ENCODE assay signal across 8 cellular contexts in genomic region chr1:149917590-149918144, GRCh38. TPM values are rescaled to one million over a fixed set of nuclear protein-coding genes. Genes with fewer than 3 reads are reported as not detected.
DNase-seq lines count a peak whose midpoint lies in the region; ATAC-seq and TF ChIP-seq lines count a peak whose summit lies in the region.

Gene SV2A (minus strand): TSS chr1:149917844. CDS start chr1:149913840, 4,004 bp downstream.

- H3K9me3 ChIP-seq in HEK293 (ENCODE audit: control insufficient read depth, insufficient read depth, low read depth, low read length): no peaks in the 10 kb centered on the region
- H3K9me3 ChIP-seq in Panc1 (ENCODE audit: control insufficient read depth, insufficient read depth, low read depth, low read length): no peaks in the 10 kb centered on the region
- H3K9me3 ChIP-seq in left ventricle myocardium inferior (replicated peaks): no peaks in the 10 kb centered on the region
- no peaks in the 10 kb centered on the region for H3K9me3 ChIP-seq in psoas muscle

- peaks cover 12% of the 10 kb centered on the region for H3K36me3 Mint-ChIP-seq in activated naive CD8-positive, alpha-beta T cell treated with anti-CD3 and anti-CD28 coated beads for 36 hours

- CTCF ChIA-PET in AG04449 (lab: Yijun Ruan, JAX) (no interaction called here), HEK293 (lab: Yijun Ruan, JAX) (no interaction called here), Panc1 (lab: Charles Lee) (no interaction called here)

- H3K36me3 ChIP-seq in HEK293 (ENCODE audit: control insufficient read depth in 2 of 2, insufficient read depth in 1 of 2, low read length in 2 of 2) (peaks cover 6 to 31% of the 10 kb centered on the region in 2 experiments; a peak in 2 of 3 replicates), Panc1 (ENCODE audit: control insufficient read depth, insufficient read depth, low read length) (no peaks in the 10 kb centered on the region), left ventricle myocardium inferior (peaks cover 13% of the 10 kb centered on the region), psoas muscle (ENCODE audit: insufficient read depth in 1 of 2, low read depth in 1 of 2) (peaks cover 0 to 13% of the 10 kb centered on the region in 2 donors)

- peaks cover 30% of the 10 kb centered on the region for H3K4me1 Mint-ChIP-seq in activated naive CD8-positive, alpha-beta T cell treated with anti-CD3 and anti-CD28 coated beads for 36 hours

- H3K27me3 ChIP-seq in Panc1 (ENCODE audit: control insufficient read depth, insufficient read depth, low read length) (no peaks in the 10 kb centered on the region), left ventricle myocardium inferior (ENCODE audit: low read depth) (peaks cover 23% of the 10 kb centered on the region), psoas muscle (ENCODE audit: insufficient read depth in 3 of 3, low read length in 2 of 3) (peaks cover 0 to 7% (median 0%) of the 10 kb centered on the region in 3 donors)

- H3K4me1 ChIP-seq in HEK293 (ENCODE audit: control insufficient read depth, insufficient read depth, low read length) (0 out of 2 replicates have a peak, but pooled peaks cover 3% of the 10 kb centered on the region), Panc1 (ENCODE audit: control insufficient read depth, insufficient read depth, low read length) (peaks cover 4% of the 10 kb centered on the region; the same call in 1 of the 2 replicates), left ventricle myocardium inferior (peaks cover 10% of the 10 kb centered on the region), psoas muscle (no peaks in the 10 kb centered on the region)

- H3K4me3 ChIP-seq in AG04449 (ENCODE audit: low read depth, low read length) (peak within 1 kb of the TSS; percentile 83), HEK293 (ENCODE audit: low read depth, low read length) (peak within 1 kb of the TSS; percentile 84), Panc1 (ENCODE audit: low read depth in 2 of 2, low read length in 2 of 2) (peak within 1 kb of the TSS; percentile 41 to 42), left ventricle myocardium inferior (peak within 1 kb of the TSS; percentile 59), psoas muscle (peak within 1 kb of the TSS; percentile 51)

- H3K27ac Mint-ChIP-seq in activated naive CD8-positive, alpha-beta T cell treated with anti-CD3 and anti-CD28 coated beads for 36 hours: peak within 1 kb of the TSS; percentile 51

- no peak for ATAC-seq in Panc1
- peak in 1 of 4 donors; percentile 28 for ATAC-seq in psoas muscle
- no peak for ATAC-seq in HG03571 (IDR thresholded peaks at IDR 0.05; ENCODE audit: unreplicated experiment)
- ATAC-seq in HG03175 (IDR thresholded peaks at IDR 0.05; ENCODE audit: unreplicated experiment): no peak

- H3K4me3 Mint-ChIP-seq in activated naive CD8-positive, alpha-beta T cell treated with anti-CD3 and anti-CD28 coated beads for 36 hours: peak within 1 kb of the TSS; percentile 88

- POLR2A ChIA-PET in AG04449 (lab: Yijun Ruan, JAX) (no interaction called here), HEK293 (lab: Yijun Ruan, JAX) (interaction anchor here (0.7 to 1.9 kb wide), 2 partner anchors 31 to 232 kb away, joined by 3 to 12 read pairs; partner anchors contain the start of gene PLEKHO1), Panc1 (lab: Charles Lee) (no interaction called here)

- 2 to 3% (median 2%) methylated on average over 14 to 24 of the region's 24 CpGs for WGBS in psoas muscle, 3 donors

- intact Hi-C loops in Panc1 (cut with micrococcal nuclease; ENCODE audit: unreplicated experiment) (no loop called here), left ventricle myocardium inferior (cut with micrococcal nuclease) (no loop called here), psoas muscle (cut with DNase I) (no loop called here)

- no TSS peak for BruUV-seq in Panc1 (replicated peaks; lab: Mats Ljungman, UMichigan)

- H3K27me3 Mint-ChIP-seq in activated naive CD8-positive, alpha-beta T cell treated with anti-CD3 and anti-CD28 coated beads for 36 hours: no peaks in the 10 kb centered on the region

- no peak for TF ChIP-seq CTCF in AG04449 (IDR thresholded peaks at IDR 0.05; ENCODE audit: insufficient read depth, low read length, missing control alignments)
- TF ChIP-seq CTCF in HEK293 (tag by site-specific recombination; IDR thresholded peaks at IDR 0.05): no peak
- TF ChIP-seq CTCF in Panc1 (IDR thresholded peaks at IDR 0.05): no peak
- TF ChIP-seq CTCF in left ventricle myocardium inferior (IDR thresholded peaks at IDR 0.05; ENCODE audit: borderline replicate concordance): no peak
- TF ChIP-seq CTCF in psoas muscle (IDR thresholded peaks at IDR 0.05): no peak

- no peak for DNase-seq in AG04449 (ENCODE audit: low read depth, low spot score)
- no peak for DNase-seq in Panc1 (ENCODE audit: low read depth, low spot score)
- DNase-seq in activated naive CD8-positive, alpha-beta T cell treated with anti-CD3 and anti-CD28 coated beads for 36 hours: peak; percentile 47
- no peak for DNase-seq in left ventricle myocardium inferior
- DNase-seq in psoas muscle: peak in 1 of 2 donors; percentile 49

- in situ Hi-C loops in Panc1 (cut with HindIII; ENCODE audit: low pct_unique_long_range_greater_than_20kb, low sequenced_read_pairs): no loop called here

- peak within 1 kb of the TSS; percentile 37; the same call in 1 of the 2 replicates for H3K27ac ChIP-seq in HEK293 (ENCODE audit: extremely low read depth, low read depth, low read length)
- H3K27ac ChIP-seq in Panc1 (ENCODE audit: low read length): no peak within 1 kb of the TSS
- H3K27ac ChIP-seq in left ventricle myocardium inferior (replicated peaks): no peak within 1 kb of the TSS
- no peak within 1 kb of the TSS for H3K27ac ChIP-seq in psoas muscle

- no peaks in the 10 kb centered on the region for H3K9me3 Mint-ChIP-seq in activated naive CD8-positive, alpha-beta T cell treated with anti-CD3 and anti-CD28 coated beads for 36 hours

TF ChIP-seq in HEK293, 187 proteins besides CTCF, POLR2A, EP300 and RAD21 (continues in another document):
- no peak for TF ChIP-seq ZBTB6 (tag by site-specific recombination; IDR thresholded peaks at IDR 0.05)
- no peak for TF ChIP-seq ZNF623 (tag by site-specific recombination; IDR thresholded peaks at IDR 0.05)
- no peak for TF ChIP-seq TRIM28 (IDR thresholded peaks at IDR 0.05; ENCODE audit: borderline replicate concordance, low read length)
- no peak for TF ChIP-seq ZNF596 (tag by site-specific recombination; IDR thresholded peaks at IDR 0.05)
- TF ChIP-seq, protein P1, sequence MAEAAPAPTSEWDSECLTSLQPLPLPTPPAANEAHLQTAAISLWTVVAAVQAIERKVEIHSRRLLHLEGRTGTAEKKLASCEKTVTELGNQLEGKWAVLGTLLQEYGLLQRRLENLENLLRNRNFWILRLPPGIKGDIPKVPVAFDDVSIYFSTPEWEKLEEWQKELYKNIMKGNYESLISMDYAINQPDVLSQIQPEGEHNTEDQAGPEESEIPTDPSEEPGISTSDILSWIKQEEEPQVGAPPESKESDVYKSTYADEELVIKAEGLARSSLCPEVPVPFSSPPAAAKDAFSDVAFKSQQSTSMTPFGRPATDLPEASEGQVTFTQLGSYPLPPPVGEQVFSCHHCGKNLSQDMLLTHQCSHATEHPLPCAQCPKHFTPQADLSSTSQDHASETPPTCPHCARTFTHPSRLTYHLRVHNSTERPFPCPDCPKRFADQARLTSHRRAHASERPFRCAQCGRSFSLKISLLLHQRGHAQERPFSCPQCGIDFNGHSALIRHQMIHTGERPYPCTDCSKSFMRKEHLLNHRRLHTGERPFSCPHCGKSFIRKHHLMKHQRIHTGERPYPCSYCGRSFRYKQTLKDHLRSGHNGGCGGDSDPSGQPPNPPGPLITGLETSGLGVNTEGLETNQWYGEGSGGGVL (tag by site-specific recombination; IDR thresholded peaks at IDR 0.05): peak; percentile 91
- TF ChIP-seq ZNF416 (tag by site-specific recombination; IDR thresholded peaks at IDR 0.05): no peak
- TF ChIP-seq ZNF571 (tag by site-specific recombination; IDR thresholded peaks at IDR 0.05): no peak
- TF ChIP-seq BCL11B (tag by site-specific recombination; IDR thresholded peaks at IDR 0.05; ENCODE audit: low read depth): no peak
- TF ChIP-seq SALL2 (tag by site-specific recombination; IDR thresholded peaks at IDR 0.05; ENCODE audit: borderline replicate concordance): no peak
- peak; percentile 86 for TF ChIP-seq ZNF366 (tag by site-specific recombination; conservative IDR thresholded peaks at IDR 0.05)
- no peak for TF ChIP-seq ZNF138 (tag by site-specific recombination; IDR thresholded peaks at IDR 0.05; ENCODE audit: borderline replicate concordance)
- TF ChIP-seq WT1 (tag by site-specific recombination; IDR thresholded peaks at IDR 0.05): no peak
- no peak for TF ChIP-seq ZNF658 (tag by site-specific recombination; IDR thresholded peaks at IDR 0.05)

RNA-seq across cellular contexts. Expression of gene SV2A, which starts in this region (rescaled TPM):
- total RNA-seq in Panc1 (2021; ENCODE audit: unreplicated experiment) (2.9 TPM), left ventricle myocardium inferior (0.44 TPM), psoas muscle (under 1 TPM; 0.13 to 0.48 (median 0.25) TPM)
- 4.4 TPM for polyA plus RNA-seq in Panc1 (2012; ENCODE audit: insufficient read length)
- 10 to 100 TPM; 12.5 to 12.8 TPM for total RNA-seq in activated naive CD8-positive, alpha-beta T cell treated with anti-CD3 and anti-CD28 coated beads for 36 hours
- under 1 TPM; 0.14 to 0.19 (median 0.14) TPM for polyA plus RNA-seq in psoas muscle
